11 cellular contexts compared by ENCODE assay signal in the genomic region with DNA sequence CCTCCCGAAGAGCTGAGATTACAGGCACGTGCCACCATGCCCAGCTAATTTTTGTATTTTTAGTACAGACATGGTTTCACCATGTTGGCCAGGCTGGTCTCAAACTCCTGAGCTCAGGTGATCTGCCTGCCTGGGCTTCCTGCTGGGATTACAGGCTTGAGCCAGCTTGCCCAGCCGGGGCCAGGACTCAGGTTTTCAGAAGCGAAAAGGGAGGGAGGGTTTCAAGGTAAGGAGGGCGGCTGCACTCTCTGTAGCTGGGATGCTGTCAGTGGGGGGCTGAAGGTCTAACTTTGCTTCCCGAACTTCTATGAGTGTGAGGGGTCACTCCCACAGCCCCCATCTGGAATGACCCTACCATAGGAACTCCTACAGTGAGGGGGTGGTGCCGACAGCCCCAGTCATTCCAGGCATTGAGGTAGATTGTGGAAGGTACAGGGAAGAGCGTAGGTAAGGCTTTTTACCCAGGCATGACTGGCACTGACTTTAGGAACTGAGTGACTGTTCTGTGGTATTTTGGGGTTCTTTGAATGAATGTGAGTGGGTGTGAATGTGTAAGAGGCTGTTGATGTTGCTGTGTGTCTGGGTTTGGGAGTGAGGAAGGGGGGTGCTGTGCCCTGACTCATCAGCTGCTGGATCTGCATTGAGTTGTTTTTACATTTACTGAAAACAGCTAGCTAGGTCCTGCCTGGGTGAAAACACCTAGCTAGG. TPM values are rescaled to one million over a fixed set of nuclear protein-coding genes. Genes with fewer than 3 reads are reported as not detected.
A peak's percentile ranks its signal among the peaks of the same experiment; 100 is the strongest.
DNase-seq lines count a peak whose midpoint lies in the region; ATAC-seq and TF ChIP-seq lines count a peak whose summit lies in the region.
"Had no signal": no experiment of that assay in that cellular context is flagged by ENCODE, and none has a peak within 500 bp of the region (broad histone marks: within the 10 kb centered on the region; RNA-seq: fewer than 3 reads in every experiment).

No MANE protein-coding gene starts in this region.

- no peak overlapping the region for H3K27ac ChIP-seq in sigmoid colon

- H3K4me3 ChIP-seq in sigmoid colon = no peak overlapping the region
- H3K4me3 ChIP-seq: lung had no signal

- no peaks in the 10 kb centered on the region for H3K36me3 ChIP-seq in sigmoid colon

- ATAC-seq in stimulated activated naive CD8-positive, alpha-beta T cell treated with anti-CD3 and anti-CD28 coated beads, Interleukin-15, Interleukin-2, amounts not matched to agents 100 U/mL and 50 U/mL, for 24 hours = peak; percentile 83
- no peak for ATAC-seq in GM19397 (IDR thresholded peaks at IDR 0.05; ENCODE audit: unreplicated experiment)

- peaks cover 0 to 45% (median 35%) of the 10 kb centered on the region in 4 donors for H3K4me1 ChIP-seq in sigmoid colon

- no peak for TF ChIP-seq CTCF in sigmoid colon (IDR thresholded peaks at IDR 0.05)

- TF ChIP-seq POLR2A in sigmoid colon (IDR thresholded peaks at IDR 0.05) = no peak

- intact Hi-C loops in sigmoid colon (cut with DNase I) = no loop called here

- DNase-seq in activated T-cell treated with anti-CD3 and anti-CD28 coated beads for 24 hours (ENCODE audit: low read depth) (peak; percentile 58), iPS-NIHi7 (ENCODE audit: extremely low spot score) (peak; percentile 48), sigmoid colon (no peak), NCI-H2171 treated with DMSO at 0.1 percent for 48 hours (lab: John Stamatoyannopoulos, UW) (no peak)
- DNase-seq in activated T-cell treated with anti-CD3 and anti-CD28 coated beads, Interleukin-2, amount 50 U/mL, for 1 hour = no peak
- DNase-seq in activated T-cell treated with anti-CD3 and anti-CD28 coated beads, Interleukin-2, amount 50 U/mL, for 48 hours = peak; percentile 70 to 82
- peak; percentile 53 for DNase-seq in stimulated activated naive CD8-positive, alpha-beta T cell treated with anti-CD3 and anti-CD28 coated beads, Interleukin-15, Interleukin-2, amounts not matched to agents 100 U/mL and 50 U/mL, for 24 hours

- no peak for TF ChIP-seq EP300 in sigmoid colon (IDR thresholded peaks at IDR 0.05)

- 65% methylated on average over 8 of the region's 8 CpGs for WGBS in sigmoid colon, 2 donors

- peaks cover 9 to 13% (median 10%) of the 10 kb centered on the region in 3 donors for H3K27me3 ChIP-seq in sigmoid colon

- no peaks in the 10 kb centered on the region for H3K9me3 ChIP-seq in sigmoid colon

RNA-seq across cellular contexts. Expression of a gene that starts 3.8 kb away (rescaled TPM):
- 1 to 10 TPM in 2 of 4 donors, under 1 TPM in 2; 0.41 to 4.3 (median 1.3) TPM for total RNA-seq in sigmoid colon
- polyA plus RNA-seq in sigmoid colon = 1 to 10 TPM in 2 of 3 donors, not detected in 1; 1.4 to 2.0 TPM

RNA-seq across cellular contexts. Expression of a gene that starts 24.4 kb away (rescaled TPM):
- total RNA-seq in sigmoid colon = 1 to 10 TPM in 1 of 4 donors, under 1 TPM in 3; under 0.01 to 1.4 (median 0.30) TPM
- polyA plus RNA-seq in sigmoid colon = 10 to 100 TPM in 1 of 3 donors, 1 to 10 TPM in 1, under 1 TPM in 1; 0.60 to 10.5 (median 1.4) TPM

RNA-seq across cellular contexts. Expression of a gene that starts 56.6 kb away (rescaled TPM):
- total RNA-seq in sigmoid colon = not detected
- 1 to 10 TPM in 2 of 3 donors, not detected in 1; 1.3 to 2.4 TPM for polyA plus RNA-seq in sigmoid colon
- total RNA-seq: dermis microvascular lymphatic vessel endothelial cell, SK-MEL-5 had no signal

Comparison
In these comparisons a context has a peak if more than half of its experiments do, and no peak if none do; other contexts are left out.
1. DNase-seq: peak in activated T-cell treated with anti-CD3 and anti-CD28 coated beads for 24 hours (single experiment), activated T-cell treated with anti-CD3 and anti-CD28 coated beads, Interleukin-2, amount 50 U/mL, for 48 hours (2 of 2), iPS-NIHi7 (single experiment) and stimulated activated naive CD8-positive, alpha-beta T cell treated with anti-CD3 and anti-CD28 coated beads, Interleukin-15, Interleukin-2, amounts not matched to agents 100 U/mL and 50 U/mL, for 24 hours (single experiment); none in activated T-cell treated with anti-CD3 and anti-CD28 coated beads, Interleukin-2, amount 50 U/mL, for 1 hour (single experiment), sigmoid colon (single experiment) and NCI-H2171 treated with DMSO at 0.1 percent for 48 hours (single experiment).